Comparison of ENCODE assay signal across 15 cellular contexts in the genomic region with DNA sequence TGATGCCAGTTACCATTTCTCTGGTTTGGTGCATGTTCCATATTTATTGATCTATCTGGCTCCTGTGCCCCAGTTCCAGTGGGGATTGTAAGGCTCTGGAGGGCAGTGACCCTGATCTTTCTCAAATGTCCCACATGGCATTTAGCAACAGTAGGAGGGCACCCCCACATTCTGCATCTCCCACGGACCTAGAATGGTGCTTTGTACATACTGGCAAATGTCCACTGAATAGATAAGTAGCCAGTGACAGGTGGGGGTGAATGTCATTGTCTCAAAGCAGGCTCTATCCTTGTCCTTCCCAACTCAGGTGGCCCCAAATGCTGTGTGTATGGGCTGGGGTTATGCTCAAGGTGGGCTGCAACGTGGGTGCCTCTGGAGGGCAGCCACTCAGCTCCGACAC.
DNase-seq lines count a peak whose midpoint lies in the region; ATAC-seq and TF ChIP-seq lines count a peak whose summit lies in the region.
"Had no signal": no experiment of that assay in that cellular context is flagged by ENCODE, and none has a peak within 500 bp of the region (broad histone marks: within the 10 kb centered on the region; RNA-seq: fewer than 3 reads in every experiment).

No MANE protein-coding gene starts in this region.

- H3K9me2 ChIP-seq in GM23338 (ENCODE audit: insufficient read depth), result peaks cover 9% of the 10 kb centered on the region

- H3K27ac ChIP-seq in GM23338 (ENCODE audit: low read depth) (no peak overlapping the region), angular gyrus (ENCODE audit: low read depth, low read length) (peak overlapping the region; percentile 86), gastroesophageal sphincter (peak overlapping the region; percentile 60 to 87 (median 84)), thoracic aorta (peak overlapping the region; percentile 94 to 96)

- no peaks in the 10 kb centered on the region; the same call in 2 of the 3 replicates for H3K36me3 Mint-ChIP-seq in GM23338 (ENCODE audit: low read depth)
- H3K36me3 Mint-ChIP-seq: CD4-positive, CD25-positive, alpha-beta regulatory T cell had no signal

- no peak overlapping the region for H2AFZ ChIP-seq in GM23338

- no peak for TF ChIP-seq EP300 in gastroesophageal sphincter (IDR thresholded peaks at IDR 0.05)

- DNase-seq in GM23338 (ENCODE audit: low spot score) (no peak), thoracic aorta (ENCODE audit: low spot score) (no peak), mesenteric fat pad (ENCODE audit: low spot score) (no peak)
- DNase-seq: AML-193; CD4-positive, CD25-positive, alpha-beta regulatory T cell; DND-41; GDM1; KG1; NCI-H1092 treated with DMSO at 0.1 percent for 48 hours; NCI-H1694 treated with DMSO at 0.1 percent for 48 hours had no signal

- H3K4me3 ChIP-seq in GM23338, result no peak overlapping the region
- H3K4me3 ChIP-seq in gastroesophageal sphincter, result no peak overlapping the region
- H3K4me3 ChIP-seq in thoracic aorta, result no peak overlapping the region

- ATAC-seq in GM23338, result no peak
- ATAC-seq in gastroesophageal sphincter, result no peak
- ATAC-seq in thoracic aorta (ENCODE audit: insufficient number of reproducible peaks, low FRiP score, low read depth), result no peak
- ATAC-seq in GM18907 (IDR thresholded peaks at IDR 0.05; ENCODE audit: unreplicated experiment), result no peak
- no peak for ATAC-seq in GM21529 (IDR thresholded peaks at IDR 0.05; ENCODE audit: unreplicated experiment)

- peaks cover 40% of the 10 kb centered on the region for H3K27me3 Mint-ChIP-seq in GM23338 (ENCODE audit: insufficient read depth, low read depth, poor library complexity)

- H3K27me3 ChIP-seq in GM23338 (ENCODE audit: insufficient read depth) (peaks cover 38% of the 10 kb centered on the region), gastroesophageal sphincter (no peaks in the 10 kb centered on the region), thoracic aorta (replicated peaks; ENCODE audit: insufficient read depth) (no peaks in the 10 kb centered on the region)
- H3K27me3 ChIP-seq: Peyer's patch had no signal

- TF ChIP-seq CTCF in GM23338 (conservative IDR thresholded peaks at IDR 0.05; ENCODE audit: low read depth in 2 of 2) (no peak), gastroesophageal sphincter (IDR thresholded peaks at IDR 0.05) (no peak), thoracic aorta (IDR thresholded peaks at IDR 0.05) (no peak)

- no peak overlapping the region for H3K27ac Mint-ChIP-seq in GM23338
- H3K27ac Mint-ChIP-seq: CD4-positive, CD25-positive, alpha-beta regulatory T cell had no signal

- H4K20me1 ChIP-seq in GM23338 (replicated peaks; ENCODE audit: insufficient read depth), result no peaks in the 10 kb centered on the region

- no peak overlapping the region for H3K4me3 Mint-ChIP-seq in GM23338
- H3K4me3 Mint-ChIP-seq: CD4-positive, CD25-positive, alpha-beta regulatory T cell had no signal

- H3K9me3 Mint-ChIP-seq in GM23338, result peaks cover 8% of the 10 kb centered on the region; the same call in 2 of the 3 replicates

- no peaks in the 10 kb centered on the region for H3K36me3 ChIP-seq in GM23338 (ENCODE audit: insufficient read depth)
- H3K36me3 ChIP-seq in gastroesophageal sphincter, result no peaks in the 10 kb centered on the region
- H3K36me3 ChIP-seq in thoracic aorta, result no peaks in the 10 kb centered on the region
- H3K36me3 ChIP-seq: Peyer's patch had no signal

- 0 out of 2 replicates have a peak, but pooled peaks cover 3% of the 10 kb centered on the region for H3F3A ChIP-seq in GM23338 (replicated peaks; ENCODE audit: low read depth)

- H3K4me2 ChIP-seq in GM23338, result 0 out of 2 replicates have a peak overlapping the region, but pooled peaks have one; percentile 39

- H3K79me2 ChIP-seq in GM23338 (replicated peaks; ENCODE audit: insufficient read depth), result no peaks in the 10 kb centered on the region

- TF ChIP-seq POLR2A in gastroesophageal sphincter (IDR thresholded peaks at IDR 0.05), result no peak

- no peaks in the 10 kb centered on the region for H3K9me3 ChIP-seq in gastroesophageal sphincter
- H3K9me3 ChIP-seq in thoracic aorta, result no peaks in the 10 kb centered on the region
- H3K9me3 ChIP-seq: Peyer's patch had no signal

- H3K4me1 ChIP-seq in GM23338 (ENCODE audit: insufficient read depth) (peaks cover 15% of the 10 kb centered on the region), gastroesophageal sphincter (peaks cover 0 to 63% (median 20%) of the 10 kb centered on the region in 3 donors), thoracic aorta (ENCODE audit: control insufficient read depth in 1 of 2, low read depth in 2 of 2) (peaks cover 22 to 66% of the 10 kb centered on the region in 2 donors)

- 48% methylated on average over 3 of the region's 3 CpGs; no CpG with 5 or more reads in 1 of the 2 donors for WGBS in gastroesophageal sphincter (ENCODE audit: low coverage in 1 of 2), 2 donors

- H3K4me1 Mint-ChIP-seq in GM23338, result peaks cover 29% of the 10 kb centered on the region

TF ChIP-seq in GM23338, 12 proteins besides CTCF, POLR2A, EP300 and RAD21 (continues in another document):
- TF ChIP-seq ZNF462 (CRISPR knock-in tag; IDR thresholded peaks at IDR 0.05) (no peak), ZNF114 (CRISPR knock-in tag; IDR thresholded peaks at IDR 0.05) (no peak), STAT1 (IDR thresholded peaks at IDR 0.05; ENCODE audit: unreplicated experiment) (no peak), NANOG (IDR thresholded peaks at IDR 0.05; ENCODE audit: borderline replicate concordance) (no peak), JUNB (IDR thresholded peaks at IDR 0.05; ENCODE audit: unreplicated experiment) (no peak), EZH2 (IDR thresholded peaks at IDR 0.05; ENCODE audit: low read depth, unreplicated experiment) (no peak), POLR2AphosphoS5 (IDR thresholded peaks at IDR 0.05; ENCODE audit: low read depth) (no peak)
